8 cellular contexts compared by ENCODE assay signal in genomic region chr19:55640577-55641375, GRCh38. TPM values are rescaled to one million over a fixed set of nuclear protein-coding genes. Genes with fewer than 3 reads are reported as not detected.
DNase-seq lines count a peak whose midpoint lies in the region; ATAC-seq and TF ChIP-seq lines count a peak whose summit lies in the region.

TSS of gene ZNF580 (plus strand) at chr19:55641002. CDS start at chr19:55642509, 1,507 bp downstream.

- H3K27ac Mint-ChIP-seq in CD4-positive, CD25-positive, alpha-beta regulatory T cell, result peak within 1 kb of the TSS; percentile 92 to 95 (median 94)
- H3K27ac Mint-ChIP-seq in activated CD8-positive, alpha-beta T cell treated with anti-CD3 and anti-CD28 coated beads for 36 hours, result peak within 1 kb of the TSS; percentile 95
- H3K27ac Mint-ChIP-seq in effector memory CD8-positive, alpha-beta T cell, result peak within 1 kb of the TSS; percentile 83 to 87

- peak; percentile 16 to 25 for ATAC-seq in CD4-positive, CD25-positive, alpha-beta regulatory T cell (ENCODE audit: low read depth in 2 of 2)
- ATAC-seq in GM21423 (IDR thresholded peaks at IDR 0.05; ENCODE audit: unreplicated experiment) (peak; percentile 37), lower lobe of right lung (peak; percentile 80 to 82), HG03457 (IDR thresholded peaks at IDR 0.05; ENCODE audit: unreplicated experiment) (no peak)
- peak; percentile 19 for ATAC-seq in activated CD8-positive, alpha-beta T cell treated with anti-CD3 and anti-CD28 coated beads for 36 hours
- ATAC-seq in effector memory CD8-positive, alpha-beta T cell (replicated peaks), result peak; percentile 18

- peak within 1 kb of the TSS; percentile 83 to 98 (median 92) for H3K4me3 Mint-ChIP-seq in CD4-positive, CD25-positive, alpha-beta regulatory T cell
- peak within 1 kb of the TSS; percentile 82 for H3K4me3 Mint-ChIP-seq in activated CD8-positive, alpha-beta T cell treated with anti-CD3 and anti-CD28 coated beads for 36 hours
- peak within 1 kb of the TSS; percentile 84 to 93 for H3K4me3 Mint-ChIP-seq in effector memory CD8-positive, alpha-beta T cell

- H3K27me3 Mint-ChIP-seq in CD4-positive, CD25-positive, alpha-beta regulatory T cell, result peaks cover 11% of the 10 kb centered on the region
- H3K27me3 Mint-ChIP-seq in activated CD8-positive, alpha-beta T cell treated with anti-CD3 and anti-CD28 coated beads for 36 hours, result no peaks in the 10 kb centered on the region
- no peaks in the 10 kb centered on the region for H3K27me3 Mint-ChIP-seq in effector memory CD8-positive, alpha-beta T cell

- no peak for TF ChIP-seq CTCF in activated CD8-positive, alpha-beta T cell treated with anti-CD3 and anti-CD28 coated beads for 36 hours (IDR thresholded peaks at IDR 0.05)
- TF ChIP-seq CTCF in lower lobe of right lung (IDR thresholded peaks at IDR 0.05), result no peak

- peaks cover 0 to 2% (median 0%) of the 10 kb centered on the region in 7 donors for H3K9me3 Mint-ChIP-seq in CD4-positive, CD25-positive, alpha-beta regulatory T cell
- peaks cover 4% of the 10 kb centered on the region for H3K9me3 Mint-ChIP-seq in activated CD8-positive, alpha-beta T cell treated with anti-CD3 and anti-CD28 coated beads for 36 hours
- peaks cover 0 to 2% of the 10 kb centered on the region in 2 donors for H3K9me3 Mint-ChIP-seq in effector memory CD8-positive, alpha-beta T cell

- no peaks in the 10 kb centered on the region for H3K27me3 ChIP-seq in CD4-positive, CD25-positive, alpha-beta regulatory T cell (ENCODE audit: control insufficient read depth, insufficient read depth, low read length)
- no peaks in the 10 kb centered on the region for H3K27me3 ChIP-seq in lower lobe of right lung (ENCODE audit: low read depth)

- CTCF ChIA-PET in activated CD8-positive, alpha-beta T cell treated with anti-CD3 and anti-CD28 coated beads for 36 hours (lab: Charles Lee), result interaction anchor here (1.0 to 6.2 kb wide), 4 partner anchors 9 to 390 kb away, joined by 3 to 45 read pairs (median 5); partner anchors contain the start of gene U2AF2

- H3K36me3 Mint-ChIP-seq in CD4-positive, CD25-positive, alpha-beta regulatory T cell, result peaks cover 20% of the 10 kb centered on the region
- H3K36me3 Mint-ChIP-seq in activated CD8-positive, alpha-beta T cell treated with anti-CD3 and anti-CD28 coated beads for 36 hours (ENCODE audit: low read depth), result peaks cover 56% of the 10 kb centered on the region
- H3K36me3 Mint-ChIP-seq in effector memory CD8-positive, alpha-beta T cell (ENCODE audit: insufficient read depth), result peaks cover 41% of the 10 kb centered on the region

- no peaks in the 10 kb centered on the region for H3K9me3 ChIP-seq in CD4-positive, CD25-positive, alpha-beta regulatory T cell (ENCODE audit: control insufficient read depth in 2 of 2, low read length in 2 of 2)
- H3K9me3 ChIP-seq in lower lobe of right lung, result no peaks in the 10 kb centered on the region

- peaks cover 8% of the 10 kb centered on the region for H3K36me3 ChIP-seq in CD4-positive, CD25-positive, alpha-beta regulatory T cell (ENCODE audit: control insufficient read depth, insufficient read depth, low read length)
- peaks cover 11% of the 10 kb centered on the region for H3K36me3 ChIP-seq in lower lobe of right lung

- POLR2A ChIA-PET in activated CD8-positive, alpha-beta T cell treated with anti-CD3 and anti-CD28 coated beads for 36 hours (lab: Charles Lee), result interaction anchor here (0.9 kb wide), 1 partner anchor 14 kb away, joined by 3 read pairs; no protein-coding TSS in a partner anchor

- peak within 1 kb of the TSS; percentile 72 for H3K4me3 ChIP-seq in CD4-positive, CD25-positive, alpha-beta regulatory T cell (ENCODE audit: low read depth, low read length)
- H3K4me3 ChIP-seq in lower lobe of right lung, result peak within 1 kb of the TSS; percentile 82

- peak within 1 kb of the TSS; percentile 80 for H3K27ac ChIP-seq in CD4-positive, CD25-positive, alpha-beta regulatory T cell (ENCODE audit: insufficient read depth, low read length, poor library complexity, severe bottlenecking)
- H3K27ac ChIP-seq in lower lobe of right lung, result peak within 1 kb of the TSS; percentile 81

- peaks cover under 1 to 75% (median 49%) of the 10 kb centered on the region in 4 donors for H3K4me1 Mint-ChIP-seq in CD4-positive, CD25-positive, alpha-beta regulatory T cell
- peaks cover 58% of the 10 kb centered on the region for H3K4me1 Mint-ChIP-seq in activated CD8-positive, alpha-beta T cell treated with anti-CD3 and anti-CD28 coated beads for 36 hours (ENCODE audit: low read depth)
- peaks cover 56 to 62% of the 10 kb centered on the region in 2 donors for H3K4me1 Mint-ChIP-seq in effector memory CD8-positive, alpha-beta T cell (ENCODE audit: low read depth in 2 of 2)

- peaks cover 79% of the 10 kb centered on the region for H3K4me1 ChIP-seq in CD4-positive, CD25-positive, alpha-beta regulatory T cell (ENCODE audit: control insufficient read depth, insufficient read depth, low read length, poor library complexity, severe bottlenecking)
- peaks cover 74% of the 10 kb centered on the region for H3K4me1 ChIP-seq in lower lobe of right lung

- peak; percentile 45 to 69 (median 50) for DNase-seq in CD4-positive, CD25-positive, alpha-beta regulatory T cell
- DNase-seq in NCI-H2227 treated with DMSO at 0.1 percent for 48 hours (lab: John Stamatoyannopoulos, UW) (peak; percentile 89), lower lobe of right lung (peak; percentile 73)
- peak; percentile 71 for DNase-seq in activated CD8-positive, alpha-beta T cell treated with anti-CD3 and anti-CD28 coated beads for 36 hours
- peak in 2 of 3 experiments; percentile 34 to 38 for DNase-seq in effector memory CD8-positive, alpha-beta T cell
- DNase-seq in stimulated activated CD8-positive, alpha-beta memory T cell treated with anti-CD3 and anti-CD28 coated beads, Interleukin-12 subunit alpha, Interleukin-12 subunit beta, amount 100 ng/mL, for 4 hours (ENCODE audit: low read depth), result peak; percentile 56

- intact Hi-C loops in activated CD8-positive, alpha-beta T cell treated with anti-CD3 and anti-CD28 coated beads for 36 hours (cut with micrococcal nuclease), result no loop called here
- intact Hi-C loops in lower lobe of right lung (cut with DNase I), result no loop called here

RNA-seq across cellular contexts. Expression of gene ZNF580, which starts in this region (rescaled TPM):
- total RNA-seq in CD4-positive, CD25-positive, alpha-beta regulatory T cell, result 30.8 TPM
- 10 to 100 TPM; 14.3 to 18.9 (median 16.0) TPM for polyA plus RNA-seq in CD4-positive, CD25-positive, alpha-beta regulatory T cell
- 10 to 100 TPM; 24.8 to 26.2 TPM for total RNA-seq in activated CD8-positive, alpha-beta T cell treated with anti-CD3 and anti-CD28 coated beads for 36 hours
- total RNA-seq in lower lobe of right lung, result 35.2 TPM

Comparison
In these comparisons a context has a peak if more than half of its experiments do, and no peak if none do; other contexts are left out.
1. DNase-seq: peak in every context shown above with its lines; median percentile 89 in NCI-H2227 treated with DMSO at 0.1 percent for 48 hours; 73 in lower lobe of right lung; 71 in activated CD8-positive, alpha-beta T cell treated with anti-CD3 and anti-CD28 coated beads for 36 hours; 56 in stimulated activated CD8-positive, alpha-beta memory T cell treated with anti-CD3 and anti-CD28 coated beads, Interleukin-12 subunit alpha, Interleukin-12 subunit beta, amount 100 ng/mL, for 4 hours; 50 in CD4-positive, CD25-positive, alpha-beta regulatory T cell; 36 in effector memory CD8-positive, alpha-beta T cell.